In genomic region chr18:13216092-13216582, GRCh38 we compare ENCODE assay signal across 8 cellular contexts. TPM values are rescaled to one million over a fixed set of nuclear protein-coding genes. Genes with fewer than 3 reads are reported as not detected.
A peak's percentile ranks its signal among the peaks of the same experiment; 100 is the strongest.
DNase-seq lines count a peak whose midpoint lies in the region; ATAC-seq, FAIRE-seq and TF ChIP-seq lines count a peak whose summit lies in the region.

No MANE protein-coding gene starts in this region.

- no peaks in the 10 kb centered on the region for H3K79me1 ChIP-seq in neuronal stem cell (ENCODE audit: low read depth, low read length)

- TF ChIP-seq RAD21 in Ishikawa (IDR thresholded peaks at IDR 0.05; ENCODE audit: low read depth) = peak; percentile 90

- no peak overlapping the region for H3K4me2 ChIP-seq in neuronal stem cell (ENCODE audit: insufficient read depth, low read length, poor library complexity, severe bottlenecking)

- no peak overlapping the region for H3K18ac ChIP-seq in neuronal stem cell (ENCODE audit: low read length)

- peak; percentile 57 for TF ChIP-seq CTCF in fibroblast of villous mesenchyme (IDR thresholded peaks at IDR 0.05; ENCODE audit: insufficient read depth, low read depth, low read length)

- DNase-seq in Daoy (ENCODE audit: low read depth) (peak; percentile 80), RKO (ENCODE audit: low spot score) (peak; percentile 72), fibroblast of villous mesenchyme (ENCODE audit: low read depth) (peak; percentile 54), neuronal stem cell (ENCODE audit: low spot score) (peak; percentile 31), urothelium cell line (ENCODE audit: low spot score) (peak; percentile 90)
- peak; percentile 83 for DNase-seq in activated effector memory CD4-positive, alpha-beta T cell treated with anti-CD3 and anti-CD28 coated beads, Interleukin-2, amount 50 U/mL, for 16 hours

- no peak overlapping the region for H4K91ac ChIP-seq in neuronal stem cell (ENCODE audit: low read depth, low read length, poor library complexity)

- H3K23ac ChIP-seq in neuronal stem cell (ENCODE audit: low read depth, low read length, poor library complexity) = no peak overlapping the region

- WGBS in neuronal stem cell (ENCODE audit: extremely low coverage in 2 of 2, insufficient read length in 2 of 2, insufficient replicate concordance in 1 of 2), 2 donors = no CpG with 5 or more reads among the region's 8 CpGs

- no peak overlapping the region for H3K14ac ChIP-seq in neuronal stem cell (ENCODE audit: low read length)

- no peak overlapping the region for H3K4ac ChIP-seq in neuronal stem cell (ENCODE audit: low read length)

- H2BK120ac ChIP-seq in neuronal stem cell (ENCODE audit: low read depth, low read length) = no peak overlapping the region

- no peak overlapping the region for H2BK12ac ChIP-seq in neuronal stem cell (ENCODE audit: low read length)

- no peak for ATAC-seq in HG03175 (IDR thresholded peaks at IDR 0.05; ENCODE audit: unreplicated experiment)

- no peak overlapping the region for H2AK5ac ChIP-seq in neuronal stem cell (ENCODE audit: low read depth, low read length)

- peaks cover 5 to 87% (median 33%) of the 10 kb centered on the region in 3 experiments for H3K27me3 ChIP-seq in neuronal stem cell (ENCODE audit: control insufficient read depth in 3 of 3, insufficient read depth in 3 of 3, low read depth in 1 of 3, low read length in 3 of 3)

- no peak overlapping the region for H3K27ac ChIP-seq in neuronal stem cell (replicated peaks; ENCODE audit: low read length)

- H3K9ac ChIP-seq in neuronal stem cell (ENCODE audit: low read depth, low read length, poor library complexity) = no peak overlapping the region

- H3K36me3 ChIP-seq in neuronal stem cell (replicated peaks in 1 of 2; ENCODE audit: control insufficient read depth in 2 of 2, insufficient read depth in 2 of 2, low read length in 2 of 2) = no peaks in the 10 kb centered on the region

- H2AFZ ChIP-seq in neuronal stem cell (ENCODE audit: low read length) = no peak overlapping the region

- H3K9me3 ChIP-seq in neuronal stem cell (replicated peaks in 1 of 2; ENCODE audit: control insufficient read depth in 2 of 2, insufficient read depth in 1 of 2, low read depth in 1 of 2, low read length in 2 of 2) = no peaks in the 10 kb centered on the region

- no peak overlapping the region for H2BK15ac ChIP-seq in neuronal stem cell (ENCODE audit: low read length)

- TF ChIP-seq EP300 in Ishikawa (IDR thresholded peaks at IDR 0.05; ENCODE audit: borderline replicate concordance) = no peak

- no peak overlapping the region for H2BK5ac ChIP-seq in neuronal stem cell (ENCODE audit: low read length)

- H3K4me3 ChIP-seq in fibroblast of villous mesenchyme (ENCODE audit: low read depth, low read length) (no peak overlapping the region), neuronal stem cell (ENCODE audit: low read length in 2 of 2) (no peak overlapping the region)

- no peak overlapping the region for H4K8ac ChIP-seq in neuronal stem cell (ENCODE audit: low read depth, low read length)

- H3K4me1 ChIP-seq in neuronal stem cell (ENCODE audit: control insufficient read depth in 2 of 2, insufficient read depth in 1 of 2, low read depth in 1 of 2, low read length in 2 of 2) = peaks cover 0 to 4% of the 10 kb centered on the region in 2 donors

- FAIRE-seq in urothelium cell line (lab: Jason Lieb, UNC) = peak; percentile 99

TF ChIP-seq in Ishikawa, 13 proteins besides CTCF, POLR2A, EP300 and RAD21:
- TF ChIP-seq REST (IDR thresholded peaks at IDR 0.05; ENCODE audit: low read depth) (no peak), TEAD4 (IDR thresholded peaks at IDR 0.05) (no peak), EGR1 (IDR thresholded peaks at IDR 0.05) (no peak), NFIC (IDR thresholded peaks at IDR 0.05) (no peak), TAF1 (IDR thresholded peaks at IDR 0.05; ENCODE audit: low read depth) (no peak), CREB1 (IDR thresholded peaks at IDR 0.05; ENCODE audit: low read depth) (no peak), MAX (IDR thresholded peaks at IDR 0.05) (no peak; the same call in 1 of the 2 replicates)

RNA-seq across cellular contexts. Expression of gene LDLRAD4, which starts 2.4 kb away (rescaled TPM):
- 0.15 and 8.2 TPM in 2 replicates for total RNA-seq in Daoy (2014; rRNA removed; shearing (Covaris generic))
- 0.43 and 0.97 TPM in 2 replicates for total RNA-seq in fibroblast of villous mesenchyme
- polyA plus RNA-seq in neuronal stem cell (2013, experiment 1 of 2) = 1.5 TPM
- polyA plus RNA-seq in neuronal stem cell (2013, experiment 2 of 2) = 1.1 TPM

Comparison
In these comparisons a context has a peak if more than half of its experiments do, and no peak if none do; other contexts are left out.
1. DNase-seq: peak in every context shown above with its lines; median percentile 90 in urothelium cell line; 83 in activated effector memory CD4-positive, alpha-beta T cell treated with anti-CD3 and anti-CD28 coated beads, Interleukin-2, amount 50 U/mL, for 16 hours; 80 in Daoy; 72 in RKO; 54 in fibroblast of villous mesenchyme; 31 in neuronal stem cell.